ENCODE assay signal across 6 cellular contexts in genomic region chr19:51416422-51416821, GRCh38. TPM values are rescaled to one million over a fixed set of nuclear protein-coding genes. Genes with fewer than 3 reads are reported as not detected.
"Had no signal": no experiment of that assay in that cellular context is flagged by ENCODE, and none has a peak within 500 bp of the region (broad histone marks: within the 10 kb centered on the region; RNA-seq: fewer than 3 reads in every experiment).

No MANE protein-coding gene starts in this region.

RNA-seq across cellular contexts. Expression of gene SIGLEC10, which starts 1.0 kb away (rescaled TPM):
- total RNA-seq: bronchial epithelial cell, LHCN-M2, NCI-H460 had no signal

RNA-seq across cellular contexts. Expression of gene C19orf84, which starts 26.0 kb away (rescaled TPM):
- total RNA-seq: activated CD4-positive, alpha-beta memory T cell treated with anti-CD3 and anti-CD28 coated beads, Interleukin-2, amount 10 ng/mL, durations not matched to agents 7 days and 5 days; activated CD8-positive, alpha-beta memory T cell treated with anti-CD3 and anti-CD28 coated beads, Interleukin-2, amount 10 ng/mL, durations not matched to agents 7 days and 5 days; bronchial epithelial cell; LHCN-M2; NCI-H460; Right ventricle myocardium superior had no signal

RNA-seq across cellular contexts. Expression of gene LIM2, which starts 28.6 kb away (rescaled TPM):
- total RNA-seq: activated CD4-positive, alpha-beta memory T cell treated with anti-CD3 and anti-CD28 coated beads, Interleukin-2, amount 10 ng/mL, durations not matched to agents 7 days and 5 days; bronchial epithelial cell; LHCN-M2; NCI-H460; Right ventricle myocardium superior had no signal

RNA-seq across cellular contexts. Expression of gene SIGLEC8, which starts 41.8 kb away (rescaled TPM):
- total RNA-seq: activated CD4-positive, alpha-beta memory T cell treated with anti-CD3 and anti-CD28 coated beads, Interleukin-2, amount 10 ng/mL, durations not matched to agents 7 days and 5 days; activated CD8-positive, alpha-beta memory T cell treated with anti-CD3 and anti-CD28 coated beads, Interleukin-2, amount 10 ng/mL, durations not matched to agents 7 days and 5 days; bronchial epithelial cell; LHCN-M2; NCI-H460 had no signal

RNA-seq across cellular contexts. Expression of gene NKG7, which starts 44.0 kb away (rescaled TPM):
- total RNA-seq: bronchial epithelial cell, LHCN-M2, NCI-H460 had no signal
